Comparison of ENCODE assay signal across 9 cellular contexts in the genomic region with DNA sequence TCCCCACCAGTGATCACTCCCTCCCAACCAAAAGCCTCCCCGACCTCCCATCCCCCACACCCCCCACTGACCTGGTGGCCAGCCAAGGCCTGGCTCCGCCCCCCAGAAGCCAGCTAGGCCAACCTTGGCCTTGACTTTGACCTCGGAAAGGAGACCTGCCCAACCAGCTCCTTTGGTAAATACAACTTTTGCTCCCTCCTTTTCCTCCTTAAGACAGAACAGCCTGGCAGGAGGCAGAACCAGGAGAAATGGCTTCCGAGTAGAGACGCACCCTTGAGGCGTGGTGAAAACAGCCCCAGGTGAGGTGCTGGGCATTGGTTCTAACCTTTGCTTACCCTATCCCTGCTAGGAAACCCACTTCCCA. TPM values are rescaled to one million over a fixed set of nuclear protein-coding genes. Genes with fewer than 3 reads are reported as not detected.
A peak's percentile ranks its signal among the peaks of the same experiment; 100 is the strongest.
DNase-seq lines count a peak whose midpoint lies in the region; ATAC-seq and TF ChIP-seq lines count a peak whose summit lies in the region.
"Had no signal": no experiment of that assay in that cellular context is flagged by ENCODE, and none has a peak within 500 bp of the region (broad histone marks: within the 10 kb centered on the region; RNA-seq: fewer than 3 reads in every experiment).

No MANE protein-coding gene starts in this region.

- H3K27ac Mint-ChIP-seq in CD4-positive, alpha-beta memory T cell, result peak overlapping the region; percentile 44 to 92 (median 82)
- no peak overlapping the region for H3K27ac Mint-ChIP-seq in neural progenitor cell

- no peak for DNase-seq in CD4-positive, alpha-beta memory T cell
- DNase-seq in MM.1S (no peak), iPS DF 4.7 (ENCODE audit: extremely low read depth, low spot score) (peak; percentile 44), neural progenitor cell (ENCODE audit: low spot score) (no peak), NCI-H1105 treated with DMSO at 0.1 percent for 48 hours (lab: John Stamatoyannopoulos, UW) (no peak), ACHN (no peak)

- H3K27ac ChIP-seq in CD4-positive, alpha-beta memory T cell (ENCODE audit: low read depth, low read length), result no peak overlapping the region
- H3K27ac ChIP-seq in MM.1S (ENCODE audit: low read length) (peak overlapping the region; percentile 74; the same call in 1 of the 2 replicates), neural progenitor cell (no peak overlapping the region)

- in situ Hi-C loops in ACHN (cut with HindIII; ENCODE audit: low pct_ligation_motif_present, low pct_unique_long_range_greater_than_20kb, low sequenced_read_pairs), result no loop called here

- ATAC-seq in HG03439 (IDR thresholded peaks at IDR 0.05; ENCODE audit: unreplicated experiment), result no peak
- ATAC-seq in HG02759 (IDR thresholded peaks at IDR 0.05; ENCODE audit: unreplicated experiment), result no peak

- H3F3A ChIP-seq in MM.1S (ENCODE audit: insufficient read depth, low read length), result peaks cover 46% of the 10 kb centered on the region
- no peaks in the 10 kb centered on the region for H3F3A ChIP-seq in neural progenitor cell (ENCODE audit: low read depth)

- H3K79me2 ChIP-seq in MM.1S (ENCODE audit: low read length) (peaks cover 82% of the 10 kb centered on the region), neural progenitor cell (ENCODE audit: low read depth) (no peaks in the 10 kb centered on the region)

- H3K9ac ChIP-seq in MM.1S (ENCODE audit: low read length), result peak overlapping the region; percentile 21; the same call in 1 of the 2 replicates
- H3K9ac ChIP-seq in neural progenitor cell, result no peak overlapping the region

- no peak overlapping the region for H3K4me3 ChIP-seq in CD4-positive, alpha-beta memory T cell (ENCODE audit: low read length in 2 of 2)
- no peak overlapping the region for H3K4me3 ChIP-seq in MM.1S (ENCODE audit: low read length)
- no peak overlapping the region for H3K4me3 ChIP-seq in neural progenitor cell

- H3K27me3 ChIP-seq in CD4-positive, alpha-beta memory T cell (ENCODE audit: insufficient read depth, low read length), result no peaks in the 10 kb centered on the region
- H3K27me3 ChIP-seq in MM.1S (replicated peaks; ENCODE audit: insufficient read depth, low read length) (no peaks in the 10 kb centered on the region), neural progenitor cell (no peaks in the 10 kb centered on the region)

- H3K4me1 ChIP-seq in CD4-positive, alpha-beta memory T cell (ENCODE audit: insufficient read depth, low read length), result peaks cover 21% of the 10 kb centered on the region
- H3K4me1 ChIP-seq in MM.1S (ENCODE audit: low read length), result peaks cover 65% of the 10 kb centered on the region
- H3K4me1 ChIP-seq in neural progenitor cell, result peaks cover 3% of the 10 kb centered on the region

- H4K20me1 ChIP-seq in MM.1S (ENCODE audit: insufficient read depth, low read length) (no peaks in the 10 kb centered on the region), neural progenitor cell (ENCODE audit: low read depth) (peaks cover 36% of the 10 kb centered on the region)

- H3K27me3 Mint-ChIP-seq in CD4-positive, alpha-beta memory T cell, result no peaks in the 10 kb centered on the region
- H3K27me3 Mint-ChIP-seq in neural progenitor cell (ENCODE audit: insufficient read depth, low read depth), result no peaks in the 10 kb centered on the region
- H3K27me3 Mint-ChIP-seq: activated naive CD4-positive, alpha-beta T cell treated with anti-CD3 and anti-CD28 coated beads, Interleukin-2, amount 50 U/mL, for 24 hours had no signal

- TF ChIP-seq CTCF in MM.1S (IDR thresholded peaks at IDR 0.05; ENCODE audit: low read length), result no peak
- TF ChIP-seq CTCF in neural progenitor cell (IDR thresholded peaks at IDR 0.05), result no peak

- H3K9me3 Mint-ChIP-seq in CD4-positive, alpha-beta memory T cell, result peaks cover 0 to 2% (median 0%) of the 10 kb centered on the region in 8 donors
- H3K9me3 Mint-ChIP-seq in neural progenitor cell, result no peaks in the 10 kb centered on the region
- H3K9me3 Mint-ChIP-seq: activated naive CD4-positive, alpha-beta T cell treated with anti-CD3 and anti-CD28 coated beads, Interleukin-2, amount 50 U/mL, for 24 hours had no signal

- POLR2A ChIA-PET in CD4-positive, alpha-beta memory T cell (lab: Charles Lee; ENCODE audit: partially characterized antibody), result interaction anchor here (1.0 to 1.2 kb wide), 2 partner anchors 28 to 91 kb away, joined by 3 to 5 read pairs; a partner anchor contains a TSS

- H3K4me2 ChIP-seq in MM.1S (ENCODE audit: low read depth, low read length) (peak overlapping the region; percentile 65), neural progenitor cell (no peak overlapping the region)

- peak overlapping the region in 2 of 8 donors; percentile 9 to 18 for H3K4me3 Mint-ChIP-seq in CD4-positive, alpha-beta memory T cell
- H3K4me3 Mint-ChIP-seq in neural progenitor cell, result peak overlapping the region; percentile 30

- no peak overlapping the region for H2AFZ ChIP-seq in MM.1S (ENCODE audit: low read length)
- no peak overlapping the region for H2AFZ ChIP-seq in neural progenitor cell (replicated peaks)

- H3K4me1 Mint-ChIP-seq in CD4-positive, alpha-beta memory T cell, result peaks cover 16 to 30% (median 21%) of the 10 kb centered on the region in 4 donors
- H3K4me1 Mint-ChIP-seq in neural progenitor cell, result peaks cover 44% of the 10 kb centered on the region

- H3K36me3 ChIP-seq in CD4-positive, alpha-beta memory T cell (ENCODE audit: insufficient read depth, low read length), result no peaks in the 10 kb centered on the region
- 0 out of 2 replicates have a peak, but pooled peaks cover 2% of the 10 kb centered on the region for H3K36me3 ChIP-seq in MM.1S (replicated peaks; ENCODE audit: insufficient read depth, low read length)
- H3K36me3 ChIP-seq in neural progenitor cell, result no peaks in the 10 kb centered on the region

- H3K36me3 Mint-ChIP-seq in CD4-positive, alpha-beta memory T cell, result peaks cover 0 to 1% of the 10 kb centered on the region in 2 donors
- peaks cover 8% of the 10 kb centered on the region for H3K36me3 Mint-ChIP-seq in neural progenitor cell
- H3K36me3 Mint-ChIP-seq: activated naive CD4-positive, alpha-beta T cell treated with anti-CD3 and anti-CD28 coated beads, Interleukin-2, amount 50 U/mL, for 24 hours had no signal

- intact Hi-C loops in CD4-positive, alpha-beta memory T cell (cut with micrococcal nuclease), result no loop called here

- CTCF ChIA-PET in CD4-positive, alpha-beta memory T cell (lab: Charles Lee; ENCODE audit: partially characterized antibody), result interaction anchor here (2.5 kb wide), 1 partner anchor 28 kb away, joined by 7 read pairs; no protein-coding TSS in a partner anchor

- no peaks in the 10 kb centered on the region for H3K9me3 ChIP-seq in CD4-positive, alpha-beta memory T cell (ENCODE audit: control insufficient read depth in 1 of 2, low read length in 2 of 2)
- H3K9me3 ChIP-seq in MM.1S (replicated peaks; ENCODE audit: insufficient read depth, low read length) (no peaks in the 10 kb centered on the region), neural progenitor cell (ENCODE audit: low read depth) (no peaks in the 10 kb centered on the region)

- no peaks in the 10 kb centered on the region for H3K9me2 ChIP-seq in MM.1S (replicated peaks; ENCODE audit: insufficient read depth, low read length)

RNA-seq across cellular contexts. Expression of a gene that starts 27.0 kb away (rescaled TPM):
- 1 to 10 TPM; 7.7 to 8.3 TPM for total RNA-seq in CD4-positive, alpha-beta memory T cell
- 1 to 10 TPM; 1.6 to 4.3 TPM for polyA plus RNA-seq in CD4-positive, alpha-beta memory T cell
- total RNA-seq in neural progenitor cell (ENCODE audit: low replicate concordance), result 20.3 and 24.0 TPM in 2 replicates
